ENCODE assay signal across 13 cellular contexts in genomic region chr11:125262825-125263218, GRCh38.
DNase-seq lines count a peak whose midpoint lies in the region; ATAC-seq, FAIRE-seq and TF ChIP-seq lines count a peak whose summit lies in the region.
"Had no signal": no experiment of that assay in that cellular context is flagged by ENCODE, and none has a peak within 500 bp of the region (broad histone marks: within the 10 kb centered on the region; RNA-seq: fewer than 3 reads in every experiment).

No MANE protein-coding gene starts in this region.

- H3K27ac Mint-ChIP-seq in nephron progenitor cell: peak overlapping the region; percentile 87
- H3K27ac Mint-ChIP-seq: activated CD8-positive, alpha-beta T cell treated with anti-CD3 and anti-CD28 coated beads for 36 hours had no signal

- no peak for TF ChIP-seq CTCF in gastroesophageal sphincter (IDR thresholded peaks at IDR 0.05)
- TF ChIP-seq CTCF in nephron progenitor cell (IDR thresholded peaks at IDR 0.05): no peak

- ATAC-seq in gastroesophageal sphincter (peak; percentile 38), HG03108 (IDR thresholded peaks at IDR 0.05; ENCODE audit: unreplicated experiment) (no peak)

- peaks cover 3% of the 10 kb centered on the region for H3K27me3 Mint-ChIP-seq in nephron progenitor cell (ENCODE audit: low read depth, poor library complexity)

- no peaks in the 10 kb centered on the region for H3K9me3 Mint-ChIP-seq in nephron progenitor cell
- H3K9me3 Mint-ChIP-seq: activated CD8-positive, alpha-beta T cell treated with anti-CD3 and anti-CD28 coated beads for 36 hours had no signal

- H3K4me3 ChIP-seq in gastroesophageal sphincter: peak overlapping the region in 1 of 2 donors; percentile 26

- H3K36me3 Mint-ChIP-seq in nephron progenitor cell (ENCODE audit: low read depth): peaks cover 25% of the 10 kb centered on the region

- no peaks in the 10 kb centered on the region for H3K9me3 ChIP-seq in gastroesophageal sphincter

- TF ChIP-seq EP300 in gastroesophageal sphincter (IDR thresholded peaks at IDR 0.05): no peak

- no peak for TF ChIP-seq POLR2A in gastroesophageal sphincter (IDR thresholded peaks at IDR 0.05)

- peak overlapping the region; percentile 65 for H3K4me3 Mint-ChIP-seq in nephron progenitor cell
- H3K4me3 Mint-ChIP-seq: activated CD8-positive, alpha-beta T cell treated with anti-CD3 and anti-CD28 coated beads for 36 hours had no signal

- H3K27me3 ChIP-seq in gastroesophageal sphincter: no peaks in the 10 kb centered on the region

- H3K36me3 ChIP-seq in gastroesophageal sphincter: no peaks in the 10 kb centered on the region

- DNase-seq in DMS79 treated with DMSO at 0.1 percent for 48 hours (lab: John Stamatoyannopoulos, UW) (peak; percentile 72), DMS79 (lab: John Stamatoyannopoulos, UW) (no peak), nephron progenitor cell (no peak), urothelium cell line (ENCODE audit: low spot score) (peak; percentile 7), T1000 (lab: John Stamatoyannopoulos, UW) (no peak), activated T-cell treated with anti-CD3 and anti-CD28 coated beads for 4 hours (no peak)
- DNase-seq: activated CD8-positive, alpha-beta T cell treated with anti-CD3 and anti-CD28 coated beads for 36 hours; NCI-H2081; SHP77 treated with DMSO at 0.1 percent for 48 hours had no signal

- FAIRE-seq in urothelium cell line (lab: Jason Lieb, UNC): no peak

- 28 to 31% methylated on average over 3 to 5 of the region's 10 CpGs for WGBS in gastroesophageal sphincter (ENCODE audit: low coverage in 1 of 2), 2 donors

- H3K4me1 Mint-ChIP-seq in nephron progenitor cell: peaks cover 90% of the 10 kb centered on the region

- peaks cover 0 to 33% (median 10%) of the 10 kb centered on the region in 3 donors for H3K4me1 ChIP-seq in gastroesophageal sphincter

- peak overlapping the region in 2 of 4 donors; percentile 27 to 59 for H3K27ac ChIP-seq in gastroesophageal sphincter
- H3K27ac ChIP-seq: 22Rv1, HL-60 had no signal

Comparison
In these comparisons a context has a peak if more than half of its experiments do, and no peak if none do; other contexts are left out.
1. DNase-seq: peak in DMS79 treated with DMSO at 0.1 percent for 48 hours (single experiment) and urothelium cell line (single experiment); none in DMS79 (single experiment), nephron progenitor cell (single experiment), T1000 (single experiment) and activated T-cell treated with anti-CD3 and anti-CD28 coated beads for 4 hours (single experiment).